ENCODE assay signal across 27 cellular contexts in genomic region chr16:3115561-3115960, GRCh38. TPM values are rescaled to one million over a fixed set of nuclear protein-coding genes. Genes with fewer than 3 reads are reported as not detected.
DNase-seq lines count a peak whose midpoint lies in the region; ATAC-seq, FAIRE-seq and TF ChIP-seq lines count a peak whose summit lies in the region.
"Had no signal": no experiment of that assay in that cellular context is flagged by ENCODE, and none has a peak within 500 bp of the region (broad histone marks: within the 10 kb centered on the region; RNA-seq: fewer than 3 reads in every experiment).

No MANE protein-coding gene starts in this region.

- no peaks in the 10 kb centered on the region for H3F3A ChIP-seq in OCI-LY1 (ENCODE audit: insufficient read depth, low read length)

- H3K9ac ChIP-seq in OCI-LY1 (ENCODE audit: low read length): no peak overlapping the region

- H3K36me3 ChIP-seq in BE2C: peaks cover 21% of the 10 kb centered on the region
- no peaks in the 10 kb centered on the region for H3K36me3 ChIP-seq in OCI-LY1 (ENCODE audit: insufficient read depth, low read length)
- H3K36me3 ChIP-seq in pancreas: peaks cover 0 to 11% (median 6%) of the 10 kb centered on the region in 3 donors

- TF ChIP-seq CTCF in BE2C (IDR thresholded peaks at IDR 0.05; ENCODE audit: low read depth, low read length) (peak; percentile 28), GM12874 (IDR thresholded peaks at IDR 0.05; ENCODE audit: insufficient read depth, low read depth, low read length) (peak; percentile 42), OCI-LY1 (IDR thresholded peaks at IDR 0.05; ENCODE audit: low read length) (peak; percentile 51; the same call in 1 of the 2 replicates), foreskin keratinocyte (conservative IDR thresholded peaks at IDR 0.05) (peak; percentile 10), pancreas (IDR thresholded peaks at IDR 0.05) (no peak)

- no peak for FAIRE-seq in pancreas (lab: Jason Lieb, UNC)

- no peak overlapping the region for H3K4me2 ChIP-seq in OCI-LY1 (ENCODE audit: low read length)

- H3K27ac ChIP-seq in OCI-LY1 (ENCODE audit: low read depth, low read length, poor library complexity, severe bottlenecking): no peak overlapping the region
- no peak overlapping the region for H3K27ac ChIP-seq in foreskin keratinocyte
- no peak overlapping the region for H3K27ac ChIP-seq in pancreas
- H3K27ac ChIP-seq: SK-N-MC, thyroid gland, VCaP had no signal

- intact Hi-C loops in pancreas (cut with DNase I): no loop called here

- H3K27me3 ChIP-seq in BE2C (no peaks in the 10 kb centered on the region), OCI-LY1 (ENCODE audit: insufficient read depth, low read length) (peaks cover 22% of the 10 kb centered on the region; the same call in 1 of the 2 replicates), foreskin keratinocyte (no peaks in the 10 kb centered on the region), pancreas (no peaks in the 10 kb centered on the region)
- H3K27me3 ChIP-seq: thyroid gland had no signal

- H4K20me1 ChIP-seq in OCI-LY1 (ENCODE audit: insufficient read depth, low read length): no peaks in the 10 kb centered on the region

- H3K4me3 ChIP-seq in BE2C (ENCODE audit: low read depth, low read length) (no peak overlapping the region), OCI-LY1 (ENCODE audit: low read depth, low read length, poor library complexity, severe bottlenecking) (no peak overlapping the region), pancreas (no peak overlapping the region)
- H3K4me3 ChIP-seq: lung, SK-N-MC, thyroid gland had no signal

- H2AFZ ChIP-seq in OCI-LY1 (ENCODE audit: low read length): no peak overlapping the region

- WGBS in pancreas, 2 donors: 70 to 78% methylated on average over 14 of the region's 14 CpGs

- H3K9me3 ChIP-seq in BE2C (no peaks in the 10 kb centered on the region), OCI-LY1 (ENCODE audit: low read length) (no peaks in the 10 kb centered on the region), pancreas (no peaks in the 10 kb centered on the region)
- H3K9me3 ChIP-seq: thyroid gland had no signal

- DNase-seq in BE2C (no peak), foreskin keratinocyte (no peak), pancreas (no peak), SHP77 (lab: John Stamatoyannopoulos, UW) (no peak)
- DNase-seq: activated CD4-positive, alpha-beta T cell treated with anti-CD3 and anti-CD28 coated beads, Interleukin-2, amount 50 U/mL, for 1 hour; activated naive CD4-positive, alpha-beta T cell treated with anti-CD3 and anti-CD28 coated beads, Interleukin-2, amount 10 ng/mL, durations not matched to agents 7 days and 5 days; cortex of kidney; HCEC 1CT; MM.1S; NCI-H1436 treated with DMSO at 0.1 percent for 48 hours; NCI-H2171; NCI-H510A treated with DMSO at 0.1 percent for 48 hours; RPMI8226; stimulated activated naive CD8-positive, alpha-beta T cell treated with anti-CD3 and anti-CD28 coated beads, Interleukin-15, amount 100 ng/mL, for 72 hours; thyroid gland had no signal

- H3K4me1 ChIP-seq in BE2C (no peaks in the 10 kb centered on the region; the same call in 1 of the 2 replicates), OCI-LY1 (ENCODE audit: insufficient read depth, low read length, severe bottlenecking) (no peaks in the 10 kb centered on the region), foreskin keratinocyte (no peaks in the 10 kb centered on the region), pancreas (peaks cover 8 to 17% (median 16%) of the 10 kb centered on the region in 3 donors)

- no peak for ATAC-seq in foreskin keratinocyte
- no peak for ATAC-seq in HG03108 (IDR thresholded peaks at IDR 0.05; ENCODE audit: unreplicated experiment)
- no peak for ATAC-seq in pancreas
- ATAC-seq in GM19324 (IDR thresholded peaks at IDR 0.05; ENCODE audit: low FRiP score, unreplicated experiment): no peak
- ATAC-seq: stimulated activated naive CD8-positive, alpha-beta T cell treated with anti-CD3 and anti-CD28 coated beads, Interleukin-15, amount 100 ng/mL, for 72 hours had no signal

- no peaks in the 10 kb centered on the region for H3K79me2 ChIP-seq in OCI-LY1 (ENCODE audit: insufficient read depth, low read length)

- no peaks in the 10 kb centered on the region for H3K9me2 ChIP-seq in OCI-LY1 (ENCODE audit: low read depth, low read length)

RNA-seq across cellular contexts. Expression of gene ZNF205, which starts 3.2 kb away (rescaled TPM):
- 44.6 TPM for polyA plus RNA-seq in BE2C (2012; ENCODE audit: insufficient read depth, insufficient read length, low read depth)
- total RNA-seq in foreskin keratinocyte (16.7 and 17.2 TPM in 2 replicates), pancreas (1 to 10 TPM; 6.5 to 10.0 (median 8.0) TPM)
- polyA plus RNA-seq in foreskin keratinocyte (17.0 and 19.1 TPM in 2 replicates), pancreas (10 to 100 TPM; 22.4 to 43.3 TPM)
- polyA plus RNA-seq: IgD-negative memory B cell had no signal

RNA-seq across cellular contexts. Expression of gene ZSCAN10, which starts 16.5 kb away (rescaled TPM):
- not detected for polyA plus RNA-seq in BE2C (2012; ENCODE audit: insufficient read depth, insufficient read length, low read depth)
- total RNA-seq in foreskin keratinocyte (not detected in 2 replicates), pancreas (under 1 TPM in 1 of 6 donors, not detected in 5; 0.35 TPM)
- polyA plus RNA-seq in foreskin keratinocyte (not detected in 2 replicates), pancreas (not detected)
- total RNA-seq: fibroblast of lung, pulmonary artery endothelial cell, thyroid gland had no signal
- polyA plus RNA-seq: CD14-positive monocyte, IgD-negative memory B cell had no signal

RNA-seq across cellular contexts. Expression of gene ZNF213, which starts 19.3 kb away (rescaled TPM):
- 30.1 TPM for polyA plus RNA-seq in BE2C (2012; ENCODE audit: insufficient read depth, insufficient read length, low read depth)
- total RNA-seq in foreskin keratinocyte: 4.4 and 5.4 TPM in 2 replicates
- polyA plus RNA-seq in foreskin keratinocyte: 5.7 and 6.5 TPM in 2 replicates
- 1 to 10 TPM; 5.0 to 8.8 (median 6.7) TPM for total RNA-seq in pancreas
- 1 to 10 TPM; 5.8 to 7.5 TPM for polyA plus RNA-seq in pancreas

RNA-seq across cellular contexts. Expression of gene IL32, which starts 50.1 kb away (rescaled TPM):
- polyA plus RNA-seq in BE2C (2012; ENCODE audit: insufficient read depth, insufficient read length, low read depth): 0.94 TPM
- 13.2 and 28.3 TPM in 2 replicates for total RNA-seq in foreskin keratinocyte
- polyA plus RNA-seq in foreskin keratinocyte: 28.4 and 54.3 TPM in 2 replicates
- total RNA-seq in pancreas: 100 to 1,000 TPM; 151 to 928 (median 250) TPM
- polyA plus RNA-seq in pancreas: 100 to 1,000 TPM; 232 to 815 TPM
- polyA plus RNA-seq: neural cell had no signal

Comparison
In these comparisons a context has a peak if more than half of its experiments do, and no peak if none do; other contexts are left out.
1. CTCF ChIP-seq: peak in BE2C (single experiment), GM12874 (single experiment), OCI-LY1 (single experiment) and foreskin keratinocyte (single experiment); none in pancreas (0 of 4).